In genomic region chr17:7792611-7793010, GRCh38 we compare ENCODE assay signal across 18 cellular contexts. TPM values are rescaled to one million over a fixed set of nuclear protein-coding genes. Genes with fewer than 3 reads are reported as not detected.
A peak's percentile ranks its signal among the peaks of the same experiment; 100 is the strongest.
DNase-seq lines count a peak whose midpoint lies in the region; ATAC-seq and TF ChIP-seq lines count a peak whose summit lies in the region.
"Had no signal": no experiment of that assay in that cellular context is flagged by ENCODE, and none has a peak within 500 bp of the region (broad histone marks: within the 10 kb centered on the region; RNA-seq: fewer than 3 reads in every experiment).

No MANE protein-coding gene starts in this region.

- no peak for TF ChIP-seq POLR2A in sigmoid colon (IDR thresholded peaks at IDR 0.05)

- no peaks in the 10 kb centered on the region for H3K9me3 Mint-ChIP-seq in chondrocyte (ENCODE audit: low read depth)
- H3K9me3 Mint-ChIP-seq: CD14-positive monocyte; CD4-positive, alpha-beta memory T cell; CD8-positive, alpha-beta memory T cell had no signal

- DNase-seq in chondrocyte (ENCODE audit: low spot score): peak; percentile 93
- DNase-seq in posterior vena cava (ENCODE audit: low spot score): peak; percentile 68
- no peak for DNase-seq in superior temporal gyrus (ENCODE audit: extremely low spot score)
- no peak for DNase-seq in sigmoid colon
- DNase-seq: 8988T; ACHN; BE2C; C1 segment of cervical spinal cord; Caco-2; Calu3; CD4-positive, alpha-beta memory T cell; CD4-positive, CD25-positive, alpha-beta regulatory T cell; CD8-positive, alpha-beta memory T cell; DMS79 treated with DMSO at 0.1 percent for 48 hours; GF-D8 had no signal

- intact Hi-C loops in posterior vena cava (cut with DNase I): no loop called here
- intact Hi-C loops in sigmoid colon (cut with DNase I): no loop called here

- H3K4me1 Mint-ChIP-seq in chondrocyte (ENCODE audit: low read depth): no peaks in the 10 kb centered on the region
- H3K4me1 Mint-ChIP-seq: CD4-positive, alpha-beta memory T cell; CD4-positive, CD25-positive, alpha-beta regulatory T cell; CD8-positive, alpha-beta memory T cell had no signal

- no peak for TF ChIP-seq EP300 in sigmoid colon (IDR thresholded peaks at IDR 0.05)

- TF ChIP-seq CTCF in chondrocyte (IDR thresholded peaks at IDR 0.05): no peak
- TF ChIP-seq CTCF in sigmoid colon (IDR thresholded peaks at IDR 0.05): no peak

- H3K27ac Mint-ChIP-seq in chondrocyte (ENCODE audit: unreplicated experiment): no peak overlapping the region
- H3K27ac Mint-ChIP-seq: CD14-positive monocyte; CD4-positive, CD25-positive, alpha-beta regulatory T cell; CD8-positive, alpha-beta memory T cell had no signal

- no peak for ATAC-seq in HG02798 (IDR thresholded peaks at IDR 0.05; ENCODE audit: poor library complexity, unreplicated experiment)

- H3K36me3 Mint-ChIP-seq in chondrocyte (ENCODE audit: low read depth): peaks cover 2% of the 10 kb centered on the region
- H3K36me3 Mint-ChIP-seq: CD14-positive monocyte; CD4-positive, alpha-beta memory T cell; CD4-positive, CD25-positive, alpha-beta regulatory T cell; CD8-positive, alpha-beta memory T cell had no signal

- H3K27me3 Mint-ChIP-seq in chondrocyte (ENCODE audit: low read depth): peaks cover 15% of the 10 kb centered on the region

- no peaks in the 10 kb centered on the region for H3K36me3 ChIP-seq in sigmoid colon
- H3K36me3 ChIP-seq: BE2C, BLaER1 had no signal

- H3K27ac ChIP-seq in sigmoid colon: no peak overlapping the region
- H3K27ac ChIP-seq: BLaER1 had no signal

- 95% methylated on average over 17 of the region's 17 CpGs for WGBS in sigmoid colon, 2 donors

- no peaks in the 10 kb centered on the region for H3K4me1 ChIP-seq in sigmoid colon
- H3K4me1 ChIP-seq: BE2C, BLaER1, Caco-2 had no signal

- H3K4me3 ChIP-seq in sigmoid colon: no peak overlapping the region
- H3K4me3 ChIP-seq: BLaER1 had no signal

- H3K4me3 Mint-ChIP-seq in chondrocyte (ENCODE audit: unreplicated experiment): no peak overlapping the region
- H3K4me3 Mint-ChIP-seq: CD14-positive monocyte; CD4-positive, alpha-beta memory T cell; CD4-positive, CD25-positive, alpha-beta regulatory T cell; CD8-positive, alpha-beta memory T cell had no signal

- H3K27me3 ChIP-seq in sigmoid colon: no peaks in the 10 kb centered on the region
- H3K27me3 ChIP-seq: BE2C, BLaER1 had no signal

- no peaks in the 10 kb centered on the region for H3K9me3 ChIP-seq in sigmoid colon
- H3K9me3 ChIP-seq: BE2C, BLaER1, Caco-2 had no signal

RNA-seq across cellular contexts. Expression of gene KDM6B, which starts 41.4 kb away (rescaled TPM):
- total RNA-seq in chondrocyte (36.6 to 38.2 TPM (median 37.4 TPM) in 3 replicates), posterior vena cava (10 to 100 TPM; 21.0 to 29.0 TPM), sigmoid colon (10 to 100 TPM in 1 of 4 donors, 1 to 10 TPM in 3; 6.1 to 11.6 (median 8.5) TPM)
- 10 to 100 TPM in 1 of 3 donors, 1 to 10 TPM in 2; 5.5 to 19.4 (median 6.0) TPM for polyA plus RNA-seq in sigmoid colon

Comparison
In these comparisons a context has a peak if more than half of its experiments do, and no peak if none do; other contexts are left out.
1. DNase-seq: peak in chondrocyte (single experiment) and posterior vena cava (single experiment); none in superior temporal gyrus (single experiment) and sigmoid colon (single experiment).